Comparison of ENCODE assay signal across 8 cellular contexts in the genomic region with DNA sequence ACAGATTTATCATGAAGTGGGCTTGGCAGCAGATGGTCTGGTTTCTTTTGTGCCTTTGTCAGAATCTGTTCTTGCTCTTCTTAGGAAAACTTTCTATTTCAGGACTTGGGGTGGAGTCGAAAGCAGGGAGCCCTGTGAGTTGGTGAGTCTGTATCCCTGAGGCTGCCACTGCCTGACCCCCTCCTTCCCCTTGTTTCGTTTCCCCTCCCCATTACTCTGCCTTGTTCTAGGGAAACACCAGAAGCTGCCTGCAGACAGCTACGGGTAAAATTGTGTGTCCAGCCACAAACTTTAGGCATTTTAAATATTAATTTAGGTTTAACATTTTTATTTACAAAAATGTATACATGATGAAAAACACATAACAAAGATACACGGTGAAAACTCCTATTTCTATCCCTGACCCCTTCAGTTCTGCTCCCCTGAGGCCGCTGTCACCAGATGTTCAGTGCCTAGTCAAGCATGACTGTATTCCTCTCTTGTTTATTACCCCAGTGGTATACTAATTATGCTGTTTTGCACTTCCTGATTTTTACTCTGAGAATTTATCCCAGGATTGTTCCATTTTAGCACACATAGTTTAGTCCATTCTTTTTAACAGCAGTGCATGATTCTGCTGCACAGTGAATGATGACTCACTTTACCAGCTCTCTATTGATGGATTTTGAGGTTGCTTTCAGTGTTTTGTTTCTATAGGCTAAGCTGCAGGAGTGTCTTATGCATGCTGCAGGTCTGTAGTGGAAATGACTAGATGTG. TPM values are rescaled to one million over a fixed set of nuclear protein-coding genes. Genes with fewer than 3 reads are reported as not detected.
DNase-seq lines count a peak whose midpoint lies in the region; ATAC-seq and TF ChIP-seq lines count a peak whose summit lies in the region.

No MANE protein-coding gene starts in this region.

- H3K27ac Mint-ChIP-seq in activated naive CD4-positive, alpha-beta T cell treated with anti-CD3 and anti-CD28 coated beads, Interleukin-2, amount 10 ng/mL, durations not matched to agents 7 days and 5 days: peak overlapping the region; percentile 94
- H3K27ac Mint-ChIP-seq in activated naive CD4-positive, alpha-beta T cell treated with anti-CD3 and anti-CD28 coated beads, Interleukin-2, amount 50 U/mL, for 72 hours: peak overlapping the region; percentile 90 to 99

- ATAC-seq in HG03159 (IDR thresholded peaks at IDR 0.05; ENCODE audit: unreplicated experiment) (peak; percentile 26), upper lobe of left lung (ENCODE audit: low FRiP score in 2 of 2) (no peak)
- peak; percentile 46 to 71 for ATAC-seq in activated naive CD4-positive, alpha-beta T cell treated with anti-CD3 and anti-CD28 coated beads, Interleukin-2, amount 50 U/mL, for 72 hours

- no peaks in the 10 kb centered on the region for H3K27me3 Mint-ChIP-seq in activated naive CD4-positive, alpha-beta T cell treated with anti-CD3 and anti-CD28 coated beads, Interleukin-2, amount 10 ng/mL, durations not matched to agents 7 days and 5 days

- H3K4me1 Mint-ChIP-seq in activated naive CD4-positive, alpha-beta T cell treated with anti-CD3 and anti-CD28 coated beads, Interleukin-2, amount 10 ng/mL, durations not matched to agents 7 days and 5 days: peaks cover 99% of the 10 kb centered on the region

- no peaks in the 10 kb centered on the region for H3K27me3 ChIP-seq in upper lobe of left lung

- peaks cover 58% of the 10 kb centered on the region for H3K36me3 Mint-ChIP-seq in activated naive CD4-positive, alpha-beta T cell treated with anti-CD3 and anti-CD28 coated beads, Interleukin-2, amount 10 ng/mL, durations not matched to agents 7 days and 5 days
- peaks cover 0 to 17% of the 10 kb centered on the region in 2 donors for H3K36me3 Mint-ChIP-seq in activated naive CD4-positive, alpha-beta T cell treated with anti-CD3 and anti-CD28 coated beads, Interleukin-2, amount 50 U/mL, for 72 hours

- H3K27ac ChIP-seq in upper lobe of left lung: peak overlapping the region; percentile 98 to 100 (median 99)

- no peaks in the 10 kb centered on the region for H3K9me3 ChIP-seq in upper lobe of left lung

- TF ChIP-seq POLR2A in upper lobe of left lung (IDR thresholded peaks at IDR 0.05) (no peak), lower leg skin (IDR thresholded peaks at IDR 0.05) (no peak)

- peaks cover 99 to 100% (median 100%) of the 10 kb centered on the region in 4 donors for H3K4me1 ChIP-seq in upper lobe of left lung

- peak overlapping the region in 1 of 4 donors; percentile 17 for H3K4me3 ChIP-seq in upper lobe of left lung
- H3K4me3 ChIP-seq in lower leg skin (ENCODE audit: low read depth, poor library complexity, severe bottlenecking): no peak overlapping the region

- 42 to 49% methylated on average over 5 of the region's 5 CpGs for WGBS in upper lobe of left lung, 2 donors
- 20 to 25% methylated on average over 5 of the region's 5 CpGs for WGBS in lower leg skin, 2 donors

- H3K4me3 Mint-ChIP-seq in activated naive CD4-positive, alpha-beta T cell treated with anti-CD3 and anti-CD28 coated beads, Interleukin-2, amount 10 ng/mL, durations not matched to agents 7 days and 5 days: peak overlapping the region; percentile 94

- TF ChIP-seq EP300 in upper lobe of left lung (IDR thresholded peaks at IDR 0.05): no peak

- DNase-seq in activated naive CD4-positive, alpha-beta T cell treated with anti-CD3 and anti-CD28 coated beads, Interleukin-2, amount 10 ng/mL, durations not matched to agents 7 days and 5 days: no peak
- no peak for DNase-seq in activated naive CD4-positive, alpha-beta T cell treated with Interleukin-2 at 50 U/mL for 16 hours
- DNase-seq in activated naive CD4-positive, alpha-beta T cell treated with anti-CD3 and anti-CD28 coated beads, Interleukin-2, amount 50 U/mL, for 72 hours (ENCODE audit: low spot score in 2 of 2): no peak
- DNase-seq in left kidney (ENCODE audit: low read depth, low spot score) (peak; percentile 42), upper lobe of left lung (no peak), lower leg skin (ENCODE audit: low spot score in 2 of 2) (no peak)
- no peak for DNase-seq in stimulated activated CD4-positive, alpha-beta T cell treated with anti-CD3 and anti-CD28 coated beads, Interleukin-4, amount 100 ng/mL, for 24 hours

- TF ChIP-seq CTCF in upper lobe of left lung (IDR thresholded peaks at IDR 0.05): no peak
- TF ChIP-seq CTCF in lower leg skin (IDR thresholded peaks at IDR 0.05): no peak

- CTCF ChIA-PET in activated naive CD4-positive, alpha-beta T cell treated with anti-CD3 and anti-CD28 coated beads, Interleukin-2, amount 10 ng/mL, durations not matched to agents 7 days and 5 days (lab: Charles Lee): interaction anchor here (1.0 to 39.3 kb wide), 6 partner anchors 9 to 73 kb away, joined by 3 to 986 read pairs (median 6); no protein-coding TSS in a partner anchor

- intact Hi-C loops in lower leg skin (cut with DNase I; ENCODE audit: low total_unique reads): no loop called here

- H3K36me3 ChIP-seq in upper lobe of left lung: no peaks in the 10 kb centered on the region

- H3K9me3 Mint-ChIP-seq in activated naive CD4-positive, alpha-beta T cell treated with anti-CD3 and anti-CD28 coated beads, Interleukin-2, amount 10 ng/mL, durations not matched to agents 7 days and 5 days: no peaks in the 10 kb centered on the region
- no peaks in the 10 kb centered on the region for H3K9me3 Mint-ChIP-seq in activated naive CD4-positive, alpha-beta T cell treated with anti-CD3 and anti-CD28 coated beads, Interleukin-2, amount 50 U/mL, for 72 hours

RNA-seq across cellular contexts. Expression of gene TSPAN14, which starts 9.1 kb away (rescaled TPM):
- total RNA-seq in activated naive CD4-positive, alpha-beta T cell treated with anti-CD3 and anti-CD28 coated beads, Interleukin-2, amount 50 U/mL, for 72 hours: 10 to 100 TPM; 30.7 to 53.6 TPM
- total RNA-seq in upper lobe of left lung: 100 to 1,000 TPM in 4 of 6 donors, 10 to 100 TPM in 2; 52.1 to 157 (median 111) TPM
- total RNA-seq in lower leg skin: 100 to 1,000 TPM; 103 to 168 (median 131) TPM

RNA-seq across cellular contexts. Expression of gene PRXL2A, which starts 54.8 kb away (rescaled TPM):
- total RNA-seq in activated naive CD4-positive, alpha-beta T cell treated with anti-CD3 and anti-CD28 coated beads, Interleukin-2, amount 50 U/mL, for 72 hours: 10 to 100 TPM; 15.1 to 18.5 TPM
- 10 to 100 TPM; 19.9 to 46.0 (median 33.2) TPM for total RNA-seq in upper lobe of left lung
- 100 to 1,000 TPM in 1 of 4 donors, 10 to 100 TPM in 3; 65.1 to 106 (median 89.0) TPM for total RNA-seq in lower leg skin

Comparison
In these comparisons a context has a peak if more than half of its experiments do, and no peak if none do; other contexts are left out.
1. ATAC-seq: peak in HG03159 (single experiment) and activated naive CD4-positive, alpha-beta T cell treated with anti-CD3 and anti-CD28 coated beads, Interleukin-2, amount 50 U/mL, for 72 hours (2 of 2); none in upper lobe of left lung (0 of 2).